ENCODE assay signal across 1 cellular context in genomic region chr17:75535119-75535537, GRCh38.
TF ChIP-seq lines count a peak whose summit lies in the region.

No MANE protein-coding gene starts in this region.

TF ChIP-seq in HCT116, 20 proteins besides CTCF, POLR2A, EP300 and RAD21 (continued from another document):
- no peak for TF ChIP-seq REST (IDR thresholded peaks at IDR 0.05; ENCODE audit: low read depth)
- TF ChIP-seq EZH2phosphoT487 (IDR thresholded peaks at IDR 0.05; ENCODE audit: borderline replicate concordance) = no peak
- no peak for TF ChIP-seq ZFX (IDR thresholded peaks at IDR 0.05)
- no peak for TF ChIP-seq SIN3A (IDR thresholded peaks at IDR 0.05; ENCODE audit: low read depth)
- no peak for TF ChIP-seq ELF1 (IDR thresholded peaks at IDR 0.05; ENCODE audit: borderline replicate concordance, low read depth)
